In the genomic region with DNA sequence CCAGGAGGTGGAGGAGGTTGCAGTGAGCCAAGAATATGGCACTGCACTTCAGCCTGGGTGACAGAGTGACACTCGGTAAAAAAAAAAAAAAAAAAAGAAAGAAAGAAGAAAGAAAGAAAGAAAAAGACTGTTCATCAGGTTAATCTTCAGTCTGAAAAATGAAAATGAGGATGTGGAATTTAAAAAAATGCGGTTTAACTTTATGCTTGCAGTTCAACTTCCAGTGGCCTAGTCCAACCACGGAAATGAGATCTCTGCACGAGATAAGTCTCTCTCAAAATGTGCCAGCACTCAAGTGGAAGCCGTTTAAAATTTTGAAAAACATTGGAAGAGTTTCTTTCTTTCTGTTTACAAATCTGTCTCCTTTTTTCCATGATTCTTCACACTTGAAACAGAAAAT, we compare ENCODE assay signal across 16 cellular contexts.
DNase-seq lines count a peak whose midpoint lies in the region; ATAC-seq and TF ChIP-seq lines count a peak whose summit lies in the region.
"Had no signal": no experiment of that assay in that cellular context is flagged by ENCODE, and none has a peak within 500 bp of the region (broad histone marks: within the 10 kb centered on the region; RNA-seq: fewer than 3 reads in every experiment).

No MANE protein-coding gene starts in this region.

- H3K27me3 Mint-ChIP-seq in CD14-positive monocyte (ENCODE audit: low read depth in 3 of 3) (peaks cover 0 to 7% (median 0%) of the 10 kb centered on the region in 3 donors), HFFc6 (ENCODE audit: insufficient read depth) (no peaks in the 10 kb centered on the region)
- H3K27me3 Mint-ChIP-seq in T-helper 1 cell treated with Interleukin-12 subunit alpha and Interleukin-12 subunit beta and Interleukin-4 antibody, amounts not matched to agents 30 μg/mL and 1 μg/mL, for 36 hours (ENCODE audit: low read depth) = no peaks in the 10 kb centered on the region
- no peaks in the 10 kb centered on the region for H3K27me3 Mint-ChIP-seq in dendritic cell treated with granulocyte-macrophage colony-stimulating factor and Interleukin-4, amounts not matched to agents 40 ng/mL and 50 ng/mL, for 4 days

- H3K36me3 ChIP-seq in SJCRH30 = no peaks in the 10 kb centered on the region
- H3K36me3 ChIP-seq: stomach had no signal

- H3K36me3 Mint-ChIP-seq in CD14-positive monocyte = peaks cover 43 to 48% of the 10 kb centered on the region in 2 donors
- H3K36me3 Mint-ChIP-seq in HFFc6 (ENCODE audit: low read depth) = peaks cover 69% of the 10 kb centered on the region
- H3K36me3 Mint-ChIP-seq in T-helper 1 cell treated with Interleukin-12 subunit alpha and Interleukin-12 subunit beta and Interleukin-4 antibody, amounts not matched to agents 30 μg/mL and 1 μg/mL, for 36 hours (ENCODE audit: low read depth) = peaks cover 68% of the 10 kb centered on the region
- peaks cover 66% of the 10 kb centered on the region for H3K36me3 Mint-ChIP-seq in dendritic cell treated with granulocyte-macrophage colony-stimulating factor and Interleukin-4, amounts not matched to agents 40 ng/mL and 50 ng/mL, for 4 days (ENCODE audit: low read depth)

- H3K27ac Mint-ChIP-seq in CD14-positive monocyte (peak overlapping the region in 6 of 7 donors; percentile 79 to 94 (median 90)), HFFc6 (peak overlapping the region; percentile 30)
- H3K27ac Mint-ChIP-seq in T-helper 1 cell treated with Interleukin-12 subunit alpha and Interleukin-12 subunit beta and Interleukin-4 antibody, amounts not matched to agents 30 μg/mL and 1 μg/mL, for 36 hours = peak overlapping the region; percentile 94
- H3K27ac Mint-ChIP-seq in dendritic cell treated with granulocyte-macrophage colony-stimulating factor and Interleukin-4, amounts not matched to agents 40 ng/mL and 50 ng/mL, for 4 days = peak overlapping the region; percentile 87

- no peak overlapping the region for H3K27ac ChIP-seq in SJCRH30

- no peaks in the 10 kb centered on the region for H3K27me3 ChIP-seq in SJCRH30
- H3K27me3 ChIP-seq: stomach had no signal

- no peak overlapping the region for H3K4me3 ChIP-seq in SJCRH30
- H3K4me3 ChIP-seq: stomach had no signal

- H3K9me3 ChIP-seq in SJCRH30 (replicated peaks) = no peaks in the 10 kb centered on the region
- H3K9me3 ChIP-seq: stomach had no signal

- no peaks in the 10 kb centered on the region for H3K4me1 ChIP-seq in SJCRH30

- H3K4me3 Mint-ChIP-seq in CD14-positive monocyte (no peak overlapping the region), HFFc6 (no peak overlapping the region)
- peak overlapping the region; percentile 60 for H3K4me3 Mint-ChIP-seq in T-helper 1 cell treated with Interleukin-12 subunit alpha and Interleukin-12 subunit beta and Interleukin-4 antibody, amounts not matched to agents 30 μg/mL and 1 μg/mL, for 36 hours
- H3K4me3 Mint-ChIP-seq in dendritic cell treated with granulocyte-macrophage colony-stimulating factor and Interleukin-4, amounts not matched to agents 40 ng/mL and 50 ng/mL, for 4 days = no peak overlapping the region

- no peak for ATAC-seq in HG02840 (IDR thresholded peaks at IDR 0.05; ENCODE audit: low FRiP score, unreplicated experiment)
- ATAC-seq: SK-N-SH treated with all-trans-retinoic acid at 6 μM for 48 hours had no signal

- POLR2A ChIA-PET in GM10248 (lab: Yijun Ruan, JAX) = no interaction called here

- CTCF ChIA-PET in GM10248 (lab: Yijun Ruan, JAX) = interaction anchor here (1.4 to 6.2 kb wide), 4 partner anchors 7 to 80 kb away, joined by 3 to 59 read pairs (median 14); no protein-coding TSS in a partner anchor

- TF ChIP-seq CTCF in CD14-positive monocyte (IDR thresholded peaks at IDR 0.05) = no peak
- TF ChIP-seq CTCF in HFFc6 (IDR thresholded peaks at IDR 0.05) = no peak
- TF ChIP-seq CTCF in GM10248 (IDR thresholded peaks at IDR 0.05; ENCODE audit: control extremely low read depth, extremely low read depth, low read depth, missing control alignments) = no peak

- peaks cover 0 to 3% (median 0%) of the 10 kb centered on the region in 7 donors for H3K9me3 Mint-ChIP-seq in CD14-positive monocyte
- H3K9me3 Mint-ChIP-seq in HFFc6 = no peaks in the 10 kb centered on the region
- H3K9me3 Mint-ChIP-seq in T-helper 1 cell treated with Interleukin-12 subunit alpha and Interleukin-12 subunit beta and Interleukin-4 antibody, amounts not matched to agents 30 μg/mL and 1 μg/mL, for 36 hours = no peaks in the 10 kb centered on the region
- H3K9me3 Mint-ChIP-seq in dendritic cell treated with granulocyte-macrophage colony-stimulating factor and Interleukin-4, amounts not matched to agents 40 ng/mL and 50 ng/mL, for 4 days = no peaks in the 10 kb centered on the region

- intact Hi-C loops in CD14-positive monocyte (cut with micrococcal nuclease) = no loop called here
- intact Hi-C loops in dendritic cell treated with granulocyte-macrophage colony-stimulating factor and Interleukin-4, amounts not matched to agents 40 ng/mL and 50 ng/mL, for 4 days (cut with micrococcal nuclease) = no loop called here

- peaks cover 91% of the 10 kb centered on the region for H3K4me1 Mint-ChIP-seq in CD14-positive monocyte
- H3K4me1 Mint-ChIP-seq in HFFc6 (ENCODE audit: low read depth) = peaks cover 89% of the 10 kb centered on the region
- H3K4me1 Mint-ChIP-seq in T-helper 1 cell treated with Interleukin-12 subunit alpha and Interleukin-12 subunit beta and Interleukin-4 antibody, amounts not matched to agents 30 μg/mL and 1 μg/mL, for 36 hours (ENCODE audit: low read depth) = peaks cover 92% of the 10 kb centered on the region
- peaks cover 98% of the 10 kb centered on the region for H3K4me1 Mint-ChIP-seq in dendritic cell treated with granulocyte-macrophage colony-stimulating factor and Interleukin-4, amounts not matched to agents 40 ng/mL and 50 ng/mL, for 4 days (ENCODE audit: low read depth)

- no peak for DNase-seq in CD14-positive monocyte (ENCODE audit: low spot score)
- DNase-seq in HFFc6 = no peak
- no peak for DNase-seq in GM10248 (ENCODE audit: extremely low spot score)
- no peak for DNase-seq in SJCRH30
- no peak for DNase-seq in anterior cingulate cortex (lab: John Stamatoyannopoulos, UW)
- DNase-seq: activated CD8-positive, alpha-beta memory T cell treated with anti-CD3 and anti-CD28 coated beads, Interleukin-2, amount 50 U/mL, for 4 hours; mesendoderm; NCI-H1417 treated with DMSO at 0.1 percent for 48 hours; NCI-H526; posterior cingulate gyrus; stimulated activated CD4-positive, alpha-beta T cell treated with anti-CD3 and anti-CD28 coated beads, Interleukin-1b, Interleukin-23, amount 100 ng/mL, for 48 hours; stomach had no signal

Comparison
In these comparisons a context has a peak if more than half of its experiments do, and no peak if none do; other contexts are left out.
1. H3K27ac Mint-ChIP-seq: peak in every context shown above with its lines; median percentile 94 in T-helper 1 cell treated with Interleukin-12 subunit alpha and Interleukin-12 subunit beta and Interleukin-4 antibody, amounts not matched to agents 30 μg/mL and 1 μg/mL, for 36 hours; 90 in CD14-positive monocyte; 87 in dendritic cell treated with granulocyte-macrophage colony-stimulating factor and Interleukin-4, amounts not matched to agents 40 ng/mL and 50 ng/mL, for 4 days; 30 in HFFc6.